Comparison of ENCODE assay signal across 1 cellular context in the genomic region with DNA sequence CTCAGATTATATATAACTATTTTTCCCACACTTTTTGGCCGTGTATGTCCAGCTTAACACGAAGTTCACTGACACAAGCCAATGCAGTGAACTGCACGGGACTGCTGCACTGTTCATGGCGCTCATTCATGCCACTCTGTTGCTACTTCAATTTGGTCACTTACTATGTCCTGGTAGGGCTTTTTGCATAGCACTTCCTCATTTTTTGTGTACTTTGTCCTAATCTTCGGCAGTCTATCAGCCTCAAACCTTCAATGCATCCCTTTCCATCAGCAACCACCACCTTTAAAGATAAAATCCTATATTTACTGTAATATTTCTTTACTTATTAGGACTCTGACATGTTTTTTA.
TF ChIP-seq lines count a peak whose summit lies in the region.

No MANE protein-coding gene starts in this region.

TF ChIP-seq in H1, 55 proteins besides CTCF, POLR2A, EP300 and RAD21 (continued from another document):
- TF ChIP-seq SRF (IDR thresholded peaks at IDR 0.05; ENCODE audit: low read depth, low read length) (no peak), RFX5 (IDR thresholded peaks at IDR 0.05; ENCODE audit: borderline replicate concordance, low read depth, low read length) (no peak), CEBPB (IDR thresholded peaks at IDR 0.05; ENCODE audit: low read depth, low read length) (no peak), ASH2L (IDR thresholded peaks at IDR 0.05; ENCODE audit: low read length) (no peak)
- TF ChIP-seq, protein P1, sequence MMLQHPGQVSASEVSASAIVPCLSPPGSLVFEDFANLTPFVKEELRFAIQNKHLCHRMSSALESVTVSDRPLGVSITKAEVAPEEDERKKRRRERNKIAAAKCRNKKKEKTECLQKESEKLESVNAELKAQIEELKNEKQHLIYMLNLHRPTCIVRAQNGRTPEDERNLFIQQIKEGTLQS (IDR thresholded peaks at IDR 0.05; ENCODE audit: insufficient read depth, low read depth, low read length): no peak
